In genomic region chr5:78757269-78758053, GRCh38 we compare ENCODE assay signal across 8 cellular contexts.
DNase-seq lines count a peak whose midpoint lies in the region; ATAC-seq, FAIRE-seq and TF ChIP-seq lines count a peak whose summit lies in the region.

No MANE protein-coding gene starts in this region.

- H3K27ac ChIP-seq in transverse colon: no peak overlapping the region
- no peak overlapping the region for H3K27ac ChIP-seq in gastrocnemius medialis

- FAIRE-seq in RCC 7860 (lab: Jason Lieb, UNC): no peak

- no peak for TF ChIP-seq POLR2A in transverse colon (IDR thresholded peaks at IDR 0.05)
- no peak for TF ChIP-seq POLR2A in gastrocnemius medialis (IDR thresholded peaks at IDR 0.05)

- H3K9me3 ChIP-seq in mucosa of descending colon (no peaks in the 10 kb centered on the region), transverse colon (no peaks in the 10 kb centered on the region), gastrocnemius medialis (no peaks in the 10 kb centered on the region)

- intact Hi-C loops in mucosa of descending colon (cut with DNase I, micrococcal nuclease) (no loop called here), transverse colon (cut with DNase I; ENCODE audit: low total_unique reads) (no loop called here), gastrocnemius medialis (cut with DNase I; ENCODE audit: low total_unique reads) (no loop called here)

- DNase-seq in H4 (ENCODE audit: low spot score): peak; percentile 83
- DNase-seq in RCC 7860 (ENCODE audit: low spot score): peak; percentile 18
- no peak for DNase-seq in mucosa of descending colon
- DNase-seq in transverse colon: no peak
- DNase-seq in Kasumi-1 (lab: John Stamatoyannopoulos, UW): no peak
- DNase-seq in gastrocnemius medialis: no peak
- DNase-seq in GM20000 (ENCODE audit: low spot score): no peak

- in situ Hi-C loops in transverse colon (cut with MboI; ENCODE audit: low pct_ligation_motif_present in 1 of 4, low pct_unique_long_range_greater_than_20kb in 1 of 4, low sequenced_read_pairs in 3 of 4) (no loop called here), gastrocnemius medialis (cut with MboI; ENCODE audit: low sequenced_read_pairs in 4 of 4) (no loop called here)

- WGBS in transverse colon (ENCODE audit: low coverage in 1 of 2), 2 donors: 68 to 84% methylated on average over 3 to 7 of the region's 7 CpGs

- TF ChIP-seq CTCF in mucosa of descending colon (IDR thresholded peaks at IDR 0.05) (no peak), transverse colon (IDR thresholded peaks at IDR 0.05) (no peak), gastrocnemius medialis (IDR thresholded peaks at IDR 0.05 in 4 of 5, conservative IDR thresholded peaks at IDR 0.05 in 1 of 5) (no peak), GM20000 (IDR thresholded peaks at IDR 0.05; ENCODE audit: extremely low read depth, missing control alignments) (no peak)

- H3K27me3 ChIP-seq in transverse colon: no peaks in the 10 kb centered on the region
- H3K27me3 ChIP-seq in gastrocnemius medialis: no peaks in the 10 kb centered on the region

- ATAC-seq in GM18517 (IDR thresholded peaks at IDR 0.05; ENCODE audit: unreplicated experiment): peak; percentile 45
- ATAC-seq in mucosa of descending colon: peak; percentile 30
- ATAC-seq in gastrocnemius medialis: no peak

- TF ChIP-seq EP300 in transverse colon (IDR thresholded peaks at IDR 0.05; ENCODE audit: low read depth): no peak

- H3K4me3 ChIP-seq in mucosa of descending colon (no peak overlapping the region), transverse colon (no peak overlapping the region), gastrocnemius medialis (no peak overlapping the region)

- H3K4me1 ChIP-seq in mucosa of descending colon (ENCODE audit: low read depth): no peaks in the 10 kb centered on the region
- peaks cover 0 to 12% (median 2%) of the 10 kb centered on the region in 4 donors for H3K4me1 ChIP-seq in transverse colon
- no peaks in the 10 kb centered on the region for H3K4me1 ChIP-seq in gastrocnemius medialis

- no peaks in the 10 kb centered on the region for H3K36me3 ChIP-seq in mucosa of descending colon (ENCODE audit: low read depth)
- no peaks in the 10 kb centered on the region for H3K36me3 ChIP-seq in transverse colon
- H3K36me3 ChIP-seq in gastrocnemius medialis: no peaks in the 10 kb centered on the region

Comparison
In these comparisons a context has a peak if more than half of its experiments do, and no peak if none do; other contexts are left out.
1. ATAC-seq: peak in GM18517 (single experiment) and mucosa of descending colon (single experiment); none in gastrocnemius medialis (0 of 2).
2. DNase-seq: peak in H4 (single experiment) and RCC 7860 (single experiment); none in mucosa of descending colon (0 of 3), transverse colon (single experiment), Kasumi-1 (0 of 2), gastrocnemius medialis (0 of 2) and GM20000 (single experiment).